Comparison of ENCODE assay signal across 11 cellular contexts in genomic region chr13:78596701-78597550, GRCh38. TPM values are rescaled to one million over a fixed set of nuclear protein-coding genes. Genes with fewer than 3 reads are reported as not detected.
DNase-seq lines count a peak whose midpoint lies in the region; ATAC-seq and TF ChIP-seq lines count a peak whose summit lies in the region.
"Had no signal": no experiment of that assay in that cellular context is flagged by ENCODE, and none has a peak within 500 bp of the region (broad histone marks: within the 10 kb centered on the region; RNA-seq: fewer than 3 reads in every experiment).

No MANE protein-coding gene starts in this region.

- H3K4me1 Mint-ChIP-seq in activated CD4-positive, alpha-beta T cell treated with anti-CD3 and anti-CD28 coated beads for 36 hours: peaks cover 8% of the 10 kb centered on the region
- no peaks in the 10 kb centered on the region for H3K4me1 Mint-ChIP-seq in Calu3 (ENCODE audit: low read depth, unreplicated experiment)

- intact Hi-C loops in activated CD4-positive, alpha-beta T cell treated with anti-CD3 and anti-CD28 coated beads for 36 hours (cut with DNase I, micrococcal nuclease): loop anchor here (2.0 to 5.0 kb wide), 3 partner anchors 14 to 1745 kb away; partner anchors contain the start of genes EDNRB (in 1 of the 2) and SPRY2 (in 1 of the 2)
- intact Hi-C loops in Calu3 (cut with micrococcal nuclease; ENCODE audit: unreplicated experiment): no loop called here

- no CpG with 5 or more reads among the region's 53 CpGs for WGBS in iPS DF 6.9 (ENCODE audit: insufficient coverage, insufficient read length)

- H3K36me3 ChIP-seq in iPS DF 6.9 (ENCODE audit: control insufficient read depth, insufficient read depth, low read length): no peaks in the 10 kb centered on the region; the same call in 1 of the 2 replicates

- H3K4me1 ChIP-seq in iPS DF 6.9 (ENCODE audit: control insufficient read depth, insufficient read depth, low read length): peaks cover 7% of the 10 kb centered on the region

- POLR2A ChIA-PET in activated CD4-positive, alpha-beta T cell treated with anti-CD3 and anti-CD28 coated beads for 36 hours (lab: Charles Lee): no interaction called here

- DNase-seq in activated CD4-positive, alpha-beta T cell treated with anti-CD3 and anti-CD28 coated beads for 36 hours: no peak
- no peak for DNase-seq in activated CD4-positive, alpha-beta T cell treated with anti-CD3 and anti-CD28 coated beads, Interleukin-2, amount 50 U/mL, for 48 hours
- DNase-seq in NCI-H1092 treated with DMSO at 0.1 percent for 48 hours (lab: John Stamatoyannopoulos, UW) (peak; percentile 66), iPS DF 6.9 (ENCODE audit: low read depth, low spot score) (no peak), skeletal muscle cell (ENCODE audit: low read depth) (no peak), iPS-NIHi11 (ENCODE audit: low spot score) (no peak), Calu3 (no peak)
- DNase-seq: nucleus accumbens; stimulated activated CD4-positive, alpha-beta T cell treated with anti-CD3 and anti-CD28 coated beads, Interleukin-4, amount 100 ng/mL, for 1 hour had no signal

- H3K9me3 Mint-ChIP-seq in activated CD4-positive, alpha-beta T cell treated with anti-CD3 and anti-CD28 coated beads for 36 hours (ENCODE audit: low read depth): peaks cover 2% of the 10 kb centered on the region
- H3K9me3 Mint-ChIP-seq in Calu3 (ENCODE audit: low read depth, unreplicated experiment): no peaks in the 10 kb centered on the region

- H3K9me3 ChIP-seq in iPS DF 6.9 (ENCODE audit: control insufficient read depth, insufficient read depth, low read length): no peaks in the 10 kb centered on the region

- no peak for TF ChIP-seq CTCF in Calu3 (IDR thresholded peaks at IDR 0.05; ENCODE audit: unreplicated experiment)

- H3K4me3 Mint-ChIP-seq in activated CD4-positive, alpha-beta T cell treated with anti-CD3 and anti-CD28 coated beads for 36 hours: peak overlapping the region; percentile 36
- H3K4me3 Mint-ChIP-seq in Calu3 (ENCODE audit: low read depth, unreplicated experiment): no peak overlapping the region

- peaks cover 77% of the 10 kb centered on the region for H3K27me3 Mint-ChIP-seq in activated CD4-positive, alpha-beta T cell treated with anti-CD3 and anti-CD28 coated beads for 36 hours
- H3K27me3 Mint-ChIP-seq in Calu3 (ENCODE audit: unreplicated experiment): peaks cover 11% of the 10 kb centered on the region

- H3K27ac Mint-ChIP-seq in activated CD4-positive, alpha-beta T cell treated with anti-CD3 and anti-CD28 coated beads for 36 hours: no peak overlapping the region
- no peak overlapping the region for H3K27ac Mint-ChIP-seq in Calu3 (ENCODE audit: unreplicated experiment)

- CTCF ChIA-PET in activated CD4-positive, alpha-beta T cell treated with anti-CD3 and anti-CD28 coated beads for 36 hours (lab: Charles Lee): interaction anchor here (0.7 to 0.8 kb wide), 2 partner anchors 13 to 1267 kb away, joined by 3 read pairs; no protein-coding TSS in a partner anchor
- CTCF ChIA-PET in Calu3 (lab: Charles Lee): no interaction called here

- H3K36me3 Mint-ChIP-seq in activated CD4-positive, alpha-beta T cell treated with anti-CD3 and anti-CD28 coated beads for 36 hours (ENCODE audit: low read depth): no peaks in the 10 kb centered on the region
- no peaks in the 10 kb centered on the region for H3K36me3 Mint-ChIP-seq in Calu3 (ENCODE audit: insufficient read depth, unreplicated experiment)

- BruUV-seq in Calu3 (replicated peaks; lab: Mats Ljungman, UMichigan): no TSS peak

- peaks cover 82% of the 10 kb centered on the region for H3K27me3 ChIP-seq in iPS DF 6.9 (ENCODE audit: control insufficient read depth, insufficient read depth, low read length)

- no peak for ATAC-seq in activated CD4-positive, alpha-beta T cell treated with anti-CD3 and anti-CD28 coated beads for 36 hours
- ATAC-seq in HG03135 (IDR thresholded peaks at IDR 0.05; ENCODE audit: unreplicated experiment): no peak

- peak overlapping the region; percentile 54; the same call in 1 of the 2 replicates for H3K4me3 ChIP-seq in iPS DF 6.9 (ENCODE audit: low read length)
- peak overlapping the region; percentile 31 for H3K4me3 ChIP-seq in skeletal muscle cell (ENCODE audit: low read depth, low read length)

- H3K27ac ChIP-seq in iPS DF 6.9 (ENCODE audit: low read length): no peak overlapping the region

RNA-seq across cellular contexts. Expression of gene POU4F1, which starts 6.4 kb away (rescaled TPM):
- total RNA-seq in activated CD4-positive, alpha-beta T cell treated with anti-CD3 and anti-CD28 coated beads for 36 hours: under 1 TPM; 0.21 to 0.26 TPM
- 1.0 and 1.5 TPM in 2 replicates for total RNA-seq in Calu3 (2022)
- total RNA-seq: kidney had no signal
